18 cellular contexts compared by ENCODE assay signal in the genomic region with DNA sequence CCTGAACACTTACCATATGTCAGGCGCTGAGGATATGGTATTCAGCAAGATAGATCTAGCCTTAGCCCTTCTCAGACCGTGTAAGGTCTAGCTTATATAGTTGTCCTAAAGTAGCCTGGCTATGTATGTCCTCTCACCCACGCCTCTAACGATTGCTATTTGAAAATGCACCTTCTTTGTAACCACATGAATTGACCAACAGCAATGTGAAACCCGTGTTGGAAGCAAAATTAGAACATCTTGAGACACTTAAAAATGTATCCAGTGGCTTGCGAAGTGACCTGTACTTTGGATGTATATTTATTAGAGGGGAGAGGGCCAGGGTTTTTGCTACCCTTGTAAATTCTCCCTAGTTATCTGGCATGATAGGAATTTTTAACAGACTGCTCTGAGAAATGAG.
A peak's percentile ranks its signal among the peaks of the same experiment; 100 is the strongest.
DNase-seq lines count a peak whose midpoint lies in the region; ATAC-seq, FAIRE-seq and TF ChIP-seq lines count a peak whose summit lies in the region.
"Had no signal": no experiment of that assay in that cellular context is flagged by ENCODE, and none has a peak within 500 bp of the region (broad histone marks: within the 10 kb centered on the region; RNA-seq: fewer than 3 reads in every experiment).

No MANE protein-coding gene starts in this region.

- no peak overlapping the region for H2AFZ ChIP-seq in astrocyte (ENCODE audit: low read depth, low read length)

- H3K36me3 ChIP-seq in astrocyte (ENCODE audit: insufficient read depth, low read length) (no peaks in the 10 kb centered on the region), sigmoid colon (no peaks in the 10 kb centered on the region)

- H3K4me3 ChIP-seq in astrocyte (ENCODE audit: insufficient read depth, low read depth, low read length), result no peak overlapping the region
- H3K4me3 ChIP-seq in sigmoid colon, result no peak overlapping the region
- H3K4me3 ChIP-seq: SK-N-MC had no signal

- H3K27ac ChIP-seq in astrocyte (ENCODE audit: low read depth, low read length) (no peak overlapping the region), sigmoid colon (no peak overlapping the region)
- H3K27ac ChIP-seq: SK-N-MC had no signal

- no peak for TF ChIP-seq CTCF in astrocyte (IDR thresholded peaks at IDR 0.05; ENCODE audit: insufficient read depth, low read depth, low read length)
- no peak for TF ChIP-seq CTCF in sigmoid colon (IDR thresholded peaks at IDR 0.05)

- H3K4me1 ChIP-seq in astrocyte (ENCODE audit: insufficient read depth, low read length) (no peaks in the 10 kb centered on the region), sigmoid colon (no peaks in the 10 kb centered on the region)

- 74 to 82% methylated on average over 6 of the region's 6 CpGs for WGBS in sigmoid colon, 2 donors

- no peaks in the 10 kb centered on the region for H3K27me3 Mint-ChIP-seq in astrocyte (ENCODE audit: low read depth, unreplicated experiment)

- H3K9ac ChIP-seq in astrocyte (ENCODE audit: low read length), result no peak overlapping the region

- no peak for ATAC-seq in GM19455 (IDR thresholded peaks at IDR 0.05; ENCODE audit: unreplicated experiment)
- ATAC-seq: CD8-positive, alpha-beta T cell had no signal

- DNase-seq in NCI-H748 (lab: John Stamatoyannopoulos, UW; ENCODE audit: unreplicated experiment), result peak; percentile 7
- DNase-seq in NCI-H748 treated with DMSO at 0.1 percent for 48 hours (lab: John Stamatoyannopoulos, UW), result no peak
- no peak for DNase-seq in astrocyte (ENCODE audit: low read depth)
- peak; percentile 64 for DNase-seq in myocyte (ENCODE audit: low read depth)
- no peak for DNase-seq in activated CD8-positive, alpha-beta memory T cell treated with anti-CD3 and anti-CD28 coated beads, Interleukin-2, amount 50 U/mL, for 4 hours
- DNase-seq in NCI-H2107 treated with DMSO at 0.1 percent for 48 hours (lab: John Stamatoyannopoulos, UW; ENCODE audit: unreplicated experiment), result no peak
- no peak for DNase-seq in sigmoid colon
- DNase-seq: 8988T; C1 segment of cervical spinal cord; CD8-positive, alpha-beta T cell; GDM1; NCI-H1092 treated with DMSO at 0.1 percent for 48 hours; NCI-H146; NCI-H2029; Right ventricle myocardium superior had no signal

- H3K4me3 Mint-ChIP-seq in astrocyte (ENCODE audit: unreplicated experiment), result no peak overlapping the region
- H3K4me3 Mint-ChIP-seq: CD8-positive, alpha-beta T cell had no signal

- H3K4me2 ChIP-seq in astrocyte (ENCODE audit: low read length), result no peak overlapping the region

- H3K27ac Mint-ChIP-seq in astrocyte (ENCODE audit: unreplicated experiment), result peak overlapping the region; percentile 77
- H3K27ac Mint-ChIP-seq: CD8-positive, alpha-beta T cell had no signal

- intact Hi-C loops in sigmoid colon (cut with DNase I), result no loop called here

- no peaks in the 10 kb centered on the region for H3K9me3 Mint-ChIP-seq in astrocyte (ENCODE audit: unreplicated experiment)
- H3K9me3 Mint-ChIP-seq: CD8-positive, alpha-beta T cell had no signal

- TF ChIP-seq POLR2A in sigmoid colon (IDR thresholded peaks at IDR 0.05), result no peak

- H3K9me3 ChIP-seq in astrocyte (ENCODE audit: insufficient read depth, low read depth, low read length) (no peaks in the 10 kb centered on the region), sigmoid colon (no peaks in the 10 kb centered on the region)

- no peak for TF ChIP-seq EP300 in sigmoid colon (IDR thresholded peaks at IDR 0.05)

- H3K4me1 Mint-ChIP-seq in astrocyte (ENCODE audit: low read depth, unreplicated experiment), result peaks cover 17% of the 10 kb centered on the region

- FAIRE-seq in astrocyte (lab: Jason Lieb, UNC), result no peak
- FAIRE-seq: GM19239 had no signal

- no peaks in the 10 kb centered on the region for H3K79me2 ChIP-seq in astrocyte (ENCODE audit: insufficient read depth, low read length)

- H3K27me3 ChIP-seq in astrocyte (ENCODE audit: insufficient read depth, low read length) (no peaks in the 10 kb centered on the region), sigmoid colon (no peaks in the 10 kb centered on the region)

- no peaks in the 10 kb centered on the region for H4K20me1 ChIP-seq in astrocyte (ENCODE audit: insufficient read depth, low read length)

- H3K36me3 Mint-ChIP-seq in astrocyte (ENCODE audit: low read depth, unreplicated experiment), result no peaks in the 10 kb centered on the region
- H3K36me3 Mint-ChIP-seq: CD8-positive, alpha-beta T cell had no signal

Comparison
In these comparisons a context has a peak if more than half of its experiments do, and no peak if none do; other contexts are left out.
1. DNase-seq: peak in NCI-H748 (single experiment) and myocyte (single experiment); none in NCI-H748 treated with DMSO at 0.1 percent for 48 hours (single experiment), astrocyte (single experiment), activated CD8-positive, alpha-beta memory T cell treated with anti-CD3 and anti-CD28 coated beads, Interleukin-2, amount 50 U/mL, for 4 hours (single experiment), NCI-H2107 treated with DMSO at 0.1 percent for 48 hours (single experiment) and sigmoid colon (single experiment).